ENCODE assay signal across 9 cellular contexts in genomic region chr17:6755281-6755680, GRCh38. TPM values are rescaled to one million over a fixed set of nuclear protein-coding genes. Genes with fewer than 3 reads are reported as not detected.
DNase-seq lines count a peak whose midpoint lies in the region; ATAC-seq, FAIRE-seq and TF ChIP-seq lines count a peak whose summit lies in the region.
"Had no signal": no experiment of that assay in that cellular context is flagged by ENCODE, and none has a peak within 500 bp of the region (broad histone marks: within the 10 kb centered on the region; RNA-seq: fewer than 3 reads in every experiment).

No MANE protein-coding gene starts in this region.

- no peak for TF ChIP-seq CTCF in activated CD8-positive, alpha-beta T cell treated with anti-CD3 and anti-CD28 coated beads for 36 hours (IDR thresholded peaks at IDR 0.05)
- TF ChIP-seq CTCF in left ventricle myocardium inferior (IDR thresholded peaks at IDR 0.05; ENCODE audit: borderline replicate concordance) (no peak), smooth muscle cell (IDR thresholded peaks at IDR 0.05; ENCODE audit: borderline replicate concordance, insufficient read depth, poor library complexity, severe bottlenecking) (no peak), D721Med (IDR thresholded peaks at IDR 0.05; ENCODE audit: insufficient read depth, missing control alignments) (no peak)

- no peaks in the 10 kb centered on the region for H3K9me3 Mint-ChIP-seq in activated CD8-positive, alpha-beta T cell treated with anti-CD3 and anti-CD28 coated beads for 36 hours

- H3K4me1 Mint-ChIP-seq in activated CD8-positive, alpha-beta T cell treated with anti-CD3 and anti-CD28 coated beads for 36 hours (ENCODE audit: low read depth), result peaks cover 49% of the 10 kb centered on the region

- DNase-seq in GM04504 (ENCODE audit: low read depth), result peak; percentile 50
- DNase-seq in activated CD8-positive, alpha-beta T cell treated with anti-CD3 and anti-CD28 coated beads for 36 hours, result no peak
- peak; percentile 76 for DNase-seq in left ventricle myocardium inferior
- DNase-seq in smooth muscle cell (lab: John Stamatoyannopoulos, UW; ENCODE audit: unreplicated experiment), result no peak
- DNase-seq in COR-L47 (lab: John Stamatoyannopoulos, UW), result no peak
- no peak for DNase-seq in Kasumi-1 (lab: John Stamatoyannopoulos, UW)
- DNase-seq in D721Med (ENCODE audit: insufficient read length, low spot score), result no peak
- DNase-seq in GF-D8 (lab: John Stamatoyannopoulos, UW), result no peak

- no peaks in the 10 kb centered on the region for H3K27me3 Mint-ChIP-seq in activated CD8-positive, alpha-beta T cell treated with anti-CD3 and anti-CD28 coated beads for 36 hours

- FAIRE-seq in D721Med (lab: Jason Lieb, UNC), result no peak

- peak overlapping the region; percentile 80 for H2AFZ ChIP-seq in smooth muscle cell (ENCODE audit: low read depth)

- no peak for ATAC-seq in activated CD8-positive, alpha-beta T cell treated with anti-CD3 and anti-CD28 coated beads for 36 hours

- no peaks in the 10 kb centered on the region for H4K20me1 ChIP-seq in smooth muscle cell (ENCODE audit: low read depth)

- POLR2A ChIA-PET in activated CD8-positive, alpha-beta T cell treated with anti-CD3 and anti-CD28 coated beads for 36 hours (lab: Charles Lee), result interaction anchor here (0.6 kb wide), 1 partner anchor 193 kb away, joined by 3 read pairs; no protein-coding TSS in a partner anchor

- H3K27ac Mint-ChIP-seq in activated CD8-positive, alpha-beta T cell treated with anti-CD3 and anti-CD28 coated beads for 36 hours, result peak overlapping the region; percentile 91

- H3K36me3 Mint-ChIP-seq in activated CD8-positive, alpha-beta T cell treated with anti-CD3 and anti-CD28 coated beads for 36 hours (ENCODE audit: low read depth), result peaks cover 5% of the 10 kb centered on the region

- 40% methylated on average over 5 of the region's 5 CpGs for WGBS in smooth muscle cell (ENCODE audit: low lambda C conversion rate)

- intact Hi-C loops in activated CD8-positive, alpha-beta T cell treated with anti-CD3 and anti-CD28 coated beads for 36 hours (cut with micrococcal nuclease), result no loop called here
- intact Hi-C loops in left ventricle myocardium inferior (cut with micrococcal nuclease), result no loop called here

- H3K27ac ChIP-seq in left ventricle myocardium inferior (replicated peaks) (peak overlapping the region; percentile 95), smooth muscle cell (ENCODE audit: low read depth) (peak overlapping the region; percentile 100)

- CTCF ChIA-PET in activated CD8-positive, alpha-beta T cell treated with anti-CD3 and anti-CD28 coated beads for 36 hours (lab: Charles Lee), result interaction anchor here (1.2 to 1.5 kb wide), 3 partner anchors 9 to 89 kb away, joined by 3 to 5 read pairs (median 4); no protein-coding TSS in a partner anchor

- H3K79me2 ChIP-seq in smooth muscle cell (ENCODE audit: low read depth), result no peaks in the 10 kb centered on the region

- H3K4me1 ChIP-seq in left ventricle myocardium inferior (peaks cover 69% of the 10 kb centered on the region), smooth muscle cell (ENCODE audit: low read depth) (peaks cover 29% of the 10 kb centered on the region)

- peaks cover 16% of the 10 kb centered on the region for H3F3A ChIP-seq in smooth muscle cell (ENCODE audit: low read depth)

- peaks cover 8% of the 10 kb centered on the region for H3K27me3 ChIP-seq in left ventricle myocardium inferior (ENCODE audit: low read depth)
- no peaks in the 10 kb centered on the region for H3K27me3 ChIP-seq in smooth muscle cell (ENCODE audit: low read depth)

- H3K4me3 Mint-ChIP-seq in activated CD8-positive, alpha-beta T cell treated with anti-CD3 and anti-CD28 coated beads for 36 hours, result peak overlapping the region; percentile 85

- H3K36me3 ChIP-seq in left ventricle myocardium inferior, result peaks cover 15% of the 10 kb centered on the region
- no peaks in the 10 kb centered on the region for H3K36me3 ChIP-seq in smooth muscle cell (ENCODE audit: low read depth)

- peak overlapping the region; percentile 50 for H3K4me2 ChIP-seq in smooth muscle cell

- H3K9me3 ChIP-seq in left ventricle myocardium inferior (replicated peaks) (no peaks in the 10 kb centered on the region), smooth muscle cell (replicated peaks; ENCODE audit: low read depth) (no peaks in the 10 kb centered on the region)

- H3K9ac ChIP-seq in smooth muscle cell (ENCODE audit: low read depth), result no peak overlapping the region

- peak overlapping the region; percentile 73 for H3K4me3 ChIP-seq in left ventricle myocardium inferior
- peak overlapping the region; percentile 17 for H3K4me3 ChIP-seq in smooth muscle cell

RNA-seq across cellular contexts. Expression of gene XAF1, which starts 0.6 kb away (rescaled TPM):
- total RNA-seq in activated CD8-positive, alpha-beta T cell treated with anti-CD3 and anti-CD28 coated beads for 36 hours, result 10 to 100 TPM; 15.2 to 18.4 TPM
- total RNA-seq in left ventricle myocardium inferior (18.6 TPM), smooth muscle cell (3.9 and 7.9 TPM in 2 replicates)
- polyA plus RNA-seq in smooth muscle cell, result 3.1 and 8.3 TPM in 2 replicates
- total RNA-seq: NCI-H460 had no signal

RNA-seq across cellular contexts. Expression of gene FBXO39, which starts 20.7 kb away (rescaled TPM):
- total RNA-seq in activated CD8-positive, alpha-beta T cell treated with anti-CD3 and anti-CD28 coated beads for 36 hours, result not detected
- total RNA-seq in left ventricle myocardium inferior, result not detected
- not detected in 2 replicates for total RNA-seq in smooth muscle cell
- polyA plus RNA-seq in smooth muscle cell, result 0.78 TPM in 1 of 2 replicates, not detected in the other
- total RNA-seq: NCI-H460 had no signal

RNA-seq across cellular contexts. Expression of gene SLC13A5, which starts 42.1 kb away (rescaled TPM):
- total RNA-seq in activated CD8-positive, alpha-beta T cell treated with anti-CD3 and anti-CD28 coated beads for 36 hours, result not detected
- not detected for total RNA-seq in left ventricle myocardium inferior
- 2.3 and 4.3 TPM in 2 replicates for total RNA-seq in smooth muscle cell
- 0.22 TPM in 1 of 2 replicates, not detected in the other for polyA plus RNA-seq in smooth muscle cell
- total RNA-seq: NCI-H460 had no signal

Comparison
In these comparisons a context has a peak if more than half of its experiments do, and no peak if none do; other contexts are left out.
1. DNase-seq: peak in GM04504 (single experiment) and left ventricle myocardium inferior (single experiment); none in activated CD8-positive, alpha-beta T cell treated with anti-CD3 and anti-CD28 coated beads for 36 hours (single experiment), smooth muscle cell (single experiment), COR-L47 (single experiment), Kasumi-1 (0 of 2), D721Med (single experiment) and GF-D8 (single experiment).